11 cellular contexts compared by ENCODE assay signal in genomic region chr3:113698213-113698742, GRCh38. TPM values are rescaled to one million over a fixed set of nuclear protein-coding genes. Genes with fewer than 3 reads are reported as not detected.
DNase-seq lines count a peak whose midpoint lies in the region; ATAC-seq and TF ChIP-seq lines count a peak whose summit lies in the region.
"Had no signal": no experiment of that assay in that cellular context is flagged by ENCODE, and none has a peak within 500 bp of the region (broad histone marks: within the 10 kb centered on the region; RNA-seq: fewer than 3 reads in every experiment).

No MANE protein-coding gene starts in this region.

- peak overlapping the region; percentile 99 for H3K9ac ChIP-seq in adipocyte (ENCODE audit: low read length)

- H3K4me1 ChIP-seq in cardiac muscle cell (ENCODE audit: low read depth) (peaks cover 10% of the 10 kb centered on the region), adipocyte (ENCODE audit: control insufficient read depth, insufficient read depth, low read length) (peaks cover 25% of the 10 kb centered on the region)

- ATAC-seq in memory B cell (ENCODE audit: low read depth), result no peak
- ATAC-seq: T-cell, upper lobe of right lung had no signal

- H3K27me3 ChIP-seq in cardiac muscle cell (no peaks in the 10 kb centered on the region), adipocyte (replicated peaks; ENCODE audit: control insufficient read depth, insufficient read depth, low read length) (no peaks in the 10 kb centered on the region)
- H3K27me3 ChIP-seq: upper lobe of right lung had no signal

- intact Hi-C loops in cardiac septum (cut with DNase I), result no loop called here

- H3K36me3 ChIP-seq in cardiac muscle cell, result no peaks in the 10 kb centered on the region
- H3K36me3 ChIP-seq in adipocyte (ENCODE audit: control insufficient read depth, insufficient read depth, low read length, severe bottlenecking), result no peaks in the 10 kb centered on the region
- H3K36me3 ChIP-seq: upper lobe of right lung had no signal

- H3K4me1 Mint-ChIP-seq in memory B cell, result peaks cover 25% of the 10 kb centered on the region
- peaks cover 13% of the 10 kb centered on the region for H3K4me1 Mint-ChIP-seq in type B pancreatic cell (ENCODE audit: unreplicated experiment)

- H3K4me3 ChIP-seq in cardiac muscle cell (no peak overlapping the region), adipocyte (ENCODE audit: low read length) (peak overlapping the region; percentile 100)

- H3K27ac Mint-ChIP-seq in memory B cell, result no peak overlapping the region
- peak overlapping the region; percentile 53 for H3K27ac Mint-ChIP-seq in type B pancreatic cell
- H3K27ac Mint-ChIP-seq: T-cell had no signal

- H3K9me3 Mint-ChIP-seq in memory B cell (no peaks in the 10 kb centered on the region), type B pancreatic cell (no peaks in the 10 kb centered on the region)
- H3K9me3 Mint-ChIP-seq: brain, T-cell had no signal

- H3K27me3 Mint-ChIP-seq in memory B cell (no peaks in the 10 kb centered on the region), type B pancreatic cell (no peaks in the 10 kb centered on the region)
- H3K27me3 Mint-ChIP-seq: T-cell had no signal

- H3K9me3 ChIP-seq in cardiac muscle cell (ENCODE audit: low read depth), result no peaks in the 10 kb centered on the region
- no peaks in the 10 kb centered on the region for H3K9me3 ChIP-seq in adipocyte (ENCODE audit: control insufficient read depth, low read length)
- H3K9me3 ChIP-seq: upper lobe of right lung had no signal

- H3K27ac ChIP-seq in cardiac muscle cell, result peak overlapping the region; percentile 91

- peak overlapping the region; percentile 83 for H3K4me3 Mint-ChIP-seq in memory B cell
- no peak overlapping the region for H3K4me3 Mint-ChIP-seq in type B pancreatic cell

- TF ChIP-seq CTCF in cardiac muscle cell (IDR thresholded peaks at IDR 0.05; ENCODE audit: low read depth, low read length), result no peak
- no peak for TF ChIP-seq CTCF in type B pancreatic cell (conservative IDR thresholded peaks at IDR 0.05)

- H3K36me3 Mint-ChIP-seq in memory B cell (peaks cover 6% of the 10 kb centered on the region), type B pancreatic cell (peaks cover 3% of the 10 kb centered on the region)
- H3K36me3 Mint-ChIP-seq: brain had no signal

- DNase-seq in cardiac muscle cell (ENCODE audit: low read depth in 1 of 2, low spot score in 1 of 2) (no peak), cardiac septum (ENCODE audit: low spot score) (no peak), adipocyte (ENCODE audit: low read depth) (no peak), memory B cell (ENCODE audit: low spot score in 2 of 2) (no peak), type B pancreatic cell (ENCODE audit: extremely low spot score, unreplicated experiment) (no peak), middle frontal gyrus (ENCODE audit: extremely low spot score, low spot score) (no peak), putamen (ENCODE audit: low spot score) (no peak), KG1 (lab: John Stamatoyannopoulos, UW) (no peak)
- DNase-seq: upper lobe of right lung had no signal

RNA-seq across cellular contexts. Expression of gene USF3, which starts 1.8 kb away (rescaled TPM):
- total RNA-seq in cardiac muscle cell (7.8 and 11.4 TPM in 2 replicates), cardiac septum (16.3 TPM), type B pancreatic cell (ENCODE audit: low replicate concordance) (14.1 and 20.8 TPM in 2 replicates)
- polyA plus RNA-seq in cardiac muscle cell, result 3.1 and 5.6 TPM in 2 replicates

RNA-seq across cellular contexts. Expression of gene NAA50, which starts 47.8 kb away (rescaled TPM):
- total RNA-seq in cardiac muscle cell (127 and 148 TPM in 2 replicates), cardiac septum (68.5 TPM), type B pancreatic cell (ENCODE audit: low replicate concordance) (117 and 138 TPM in 2 replicates)
- 66.5 and 98.4 TPM in 2 replicates for polyA plus RNA-seq in cardiac muscle cell

RNA-seq across cellular contexts. Expression of gene ATP6V1A, which starts 48.6 kb away (rescaled TPM):
- total RNA-seq in cardiac muscle cell (27.6 and 33.0 TPM in 2 replicates), cardiac septum (17.4 TPM), type B pancreatic cell (ENCODE audit: low replicate concordance) (71.5 and 91.0 TPM in 2 replicates)
- polyA plus RNA-seq in cardiac muscle cell, result 41.3 and 51.2 TPM in 2 replicates
